ENCODE assay signal across 1 cellular context in the genomic region with DNA sequence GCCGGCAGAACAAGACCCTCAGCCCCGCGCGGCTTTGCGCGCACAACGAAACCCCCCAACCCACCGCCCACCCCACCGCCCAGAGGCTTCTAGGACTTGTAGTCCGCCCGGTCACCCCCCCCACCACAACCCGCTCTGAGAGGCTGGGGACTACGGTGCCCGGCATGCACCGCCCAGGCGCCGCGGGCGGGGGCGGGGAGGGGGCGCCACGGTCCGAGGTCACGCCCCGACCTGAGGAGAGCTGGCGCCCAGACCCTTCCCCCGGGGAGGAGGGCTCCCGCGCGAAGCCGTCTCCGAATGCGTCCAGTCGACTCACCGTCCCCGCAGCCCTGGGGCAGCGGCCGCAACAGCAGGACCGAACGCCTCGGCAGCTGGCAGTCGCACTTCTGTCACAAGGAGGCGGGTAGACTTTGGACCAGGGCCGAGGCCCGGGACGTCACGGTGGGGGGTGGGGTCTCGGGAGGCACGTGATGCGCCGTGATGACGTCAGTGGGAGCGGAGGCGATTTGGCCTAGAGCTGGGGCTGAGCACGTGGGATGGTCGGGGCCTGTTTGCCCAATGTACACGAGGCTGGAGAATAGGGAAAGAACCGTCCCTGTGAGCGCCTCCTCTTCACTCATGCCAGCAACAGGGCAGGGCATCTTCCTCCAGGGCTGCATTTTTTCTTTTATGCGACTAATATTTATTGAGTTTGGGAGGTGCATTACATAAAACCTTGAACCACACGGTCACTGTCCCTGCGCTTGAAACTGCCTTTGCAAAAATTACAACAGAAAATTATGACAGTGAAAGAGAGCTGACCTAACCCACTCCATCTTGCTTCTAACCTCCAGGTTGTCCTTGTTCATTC.
TF ChIP-seq lines count a peak whose summit lies in the region.

Gene CDIP1, minus strand, starts transcription at position 388 of the 850 bp plus-strand sequence. CDS start 24,643 bp downstream, outside the sequence.

TF ChIP-seq in HepG2, 621 proteins besides CTCF, POLR2A, EP300 and RAD21 (continued from another document):
- TF ChIP-seq EED (CRISPR knock-in tag; IDR thresholded peaks at IDR 0.05) (peak; percentile 97; the same call in 1 of the 2 replicates), MXI1 (IDR thresholded peaks at IDR 0.05; ENCODE audit: borderline replicate concordance, low read depth, low read length) (peak; percentile 84; the same call in 2 of the 3 replicates), DDIT3 (CRISPR knock-in tag; IDR thresholded peaks at IDR 0.05) (0 out of 2 replicates have a peak, but pooled peaks have one; percentile 65), JDP2 (CRISPR knock-in tag; IDR thresholded peaks at IDR 0.05; ENCODE audit: borderline replicate concordance) (peak; percentile 92), FOXA1 (IDR thresholded peaks at IDR 0.05) (no peak), FOXA1 (CRISPR knock-in tag; IDR thresholded peaks at IDR 0.05) (peak; percentile 79), ZNF737 (CRISPR knock-in tag; IDR thresholded peaks at IDR 0.05; ENCODE audit: borderline replicate concordance) (peak; percentile 99), ZNF12 (CRISPR knock-in tag; IDR thresholded peaks at IDR 0.05) (peak; percentile 78), MED8 (CRISPR knock-in tag; IDR thresholded peaks at IDR 0.05; ENCODE audit: insufficient replicate concordance) (peak; percentile 76), ZNF225 (CRISPR knock-in tag; IDR thresholded peaks at IDR 0.05) (peak; percentile 100), ZNF496 (CRISPR knock-in tag; IDR thresholded peaks at IDR 0.05; ENCODE audit: insufficient replicate concordance) (peak; percentile 70), ZNF530 (CRISPR knock-in tag; IDR thresholded peaks at IDR 0.05; ENCODE audit: low read depth) (peak; percentile 97), ZNF749 (CRISPR knock-in tag; IDR thresholded peaks at IDR 0.05; ENCODE audit: borderline replicate concordance) (peak; percentile 100), HNRNPLL (IDR thresholded peaks at IDR 0.05; ENCODE audit: low read depth, low read length, poor library complexity, severe bottlenecking) (no peak), NPAS2 (CRISPR knock-in tag; IDR thresholded peaks at IDR 0.05; ENCODE audit: borderline replicate concordance) (no peak; the same call in 1 of the 2 replicates), TEF (CRISPR knock-in tag; IDR thresholded peaks at IDR 0.05) (peak; percentile 94; the same call in 1 of the 2 replicates), ATRX (CRISPR knock-in tag; IDR thresholded peaks at IDR 0.05; ENCODE audit: borderline replicate concordance) (no peak), PHF21A (CRISPR knock-in tag; IDR thresholded peaks at IDR 0.05) (peak; percentile 80), CEBPG (CRISPR knock-in tag; IDR thresholded peaks at IDR 0.05) (peak; percentile 68), ZNF800 (CRISPR knock-in tag; IDR thresholded peaks at IDR 0.05) (peak; percentile 98), KDM6A (CRISPR knock-in tag; IDR thresholded peaks at IDR 0.05; ENCODE audit: low read depth) (no peak; the same call in 1 of the 2 replicates), MTF1 (CRISPR knock-in tag; IDR thresholded peaks at IDR 0.05) (peak; percentile 92), ZBTB8A (CRISPR knock-in tag; IDR thresholded peaks at IDR 0.05; ENCODE audit: borderline replicate concordance, low read depth) (no peak; the same call in none of the 2 replicates), ZNF121 (CRISPR knock-in tag; IDR thresholded peaks at IDR 0.05) (peak; percentile 90), FOXK1 (CRISPR knock-in tag; IDR thresholded peaks at IDR 0.05; ENCODE audit: borderline replicate concordance, low read depth) (peak; percentile 85), ZBTB14 (CRISPR knock-in tag; IDR thresholded peaks at IDR 0.05) (no peak; the same call in 1 of the 2 replicates), SP5 (CRISPR knock-in tag; IDR thresholded peaks at IDR 0.05; ENCODE audit: borderline replicate concordance, low read depth) (peak; percentile 62; the same call in 1 of the 2 replicates), MNT (IDR thresholded peaks at IDR 0.05) (peak; percentile 90), XBP1 (CRISPR knock-in tag; IDR thresholded peaks at IDR 0.05) (peak; percentile 84; the same call in 1 of the 2 replicates), NR0B2 (CRISPR knock-in tag; IDR thresholded peaks at IDR 0.05) (peak; percentile 100), POGZ (CRISPR knock-in tag; IDR thresholded peaks at IDR 0.05) (peak; percentile 97), NFYB (CRISPR knock-in tag; IDR thresholded peaks at IDR 0.05) (peak; percentile 65)
- TF ChIP-seq, protein P1, sequence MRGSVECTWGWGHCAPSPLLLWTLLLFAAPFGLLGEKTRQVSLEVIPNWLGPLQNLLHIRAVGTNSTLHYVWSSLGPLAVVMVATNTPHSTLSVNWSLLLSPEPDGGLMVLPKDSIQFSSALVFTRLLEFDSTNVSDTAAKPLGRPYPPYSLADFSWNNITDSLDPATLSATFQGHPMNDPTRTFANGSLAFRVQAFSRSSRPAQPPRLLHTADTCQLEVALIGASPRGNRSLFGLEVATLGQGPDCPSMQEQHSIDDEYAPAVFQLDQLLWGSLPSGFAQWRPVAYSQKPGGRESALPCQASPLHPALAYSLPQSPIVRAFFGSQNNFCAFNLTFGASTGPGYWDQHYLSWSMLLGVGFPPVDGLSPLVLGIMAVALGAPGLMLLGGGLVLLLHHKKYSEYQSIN (CRISPR knock-in tag; IDR thresholded peaks at IDR 0.05; ENCODE audit: borderline replicate concordance), result peak; percentile 96; the same call in 1 of the 2 replicates
- TF ChIP-seq, protein P2, sequence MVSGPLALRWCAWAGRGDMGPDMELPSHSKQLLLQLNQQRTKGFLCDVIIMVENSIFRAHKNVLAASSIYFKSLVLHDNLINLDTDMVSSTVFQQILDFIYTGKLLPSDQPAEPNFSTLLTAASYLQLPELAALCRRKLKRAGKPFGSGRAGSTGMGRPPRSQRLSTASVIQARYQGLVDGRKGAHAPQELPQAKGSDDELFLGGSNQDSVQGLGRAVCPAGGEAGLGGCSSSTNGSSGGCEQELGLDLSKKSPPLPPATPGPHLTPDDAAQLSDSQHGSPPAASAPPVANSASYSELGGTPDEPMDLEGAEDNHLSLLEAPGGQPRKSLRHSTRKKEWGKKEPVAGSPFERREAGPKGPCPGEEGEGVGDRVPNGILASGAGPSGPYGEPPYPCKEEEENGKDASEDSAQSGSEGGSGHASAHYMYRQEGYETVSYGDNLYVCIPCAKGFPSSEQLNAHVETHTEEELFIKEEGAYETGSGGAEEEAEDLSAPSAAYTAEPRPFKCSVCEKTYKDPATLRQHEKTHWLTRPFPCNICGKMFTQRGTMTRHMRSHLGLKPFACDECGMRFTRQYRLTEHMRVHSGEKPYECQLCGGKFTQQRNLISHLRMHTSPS (CRISPR knock-in tag; IDR thresholded peaks at IDR 0.05; ENCODE audit: low read depth), result peak; percentile 80; the same call in 1 of the 2 replicates
TF ChIP-seq in HepG2: peak in this region for 516.
